In genomic region chr16:75105306-75106061, GRCh38 we compare ENCODE assay signal across 9 cellular contexts. TPM values are rescaled to one million over a fixed set of nuclear protein-coding genes. Genes with fewer than 3 reads are reported as not detected.
DNase-seq lines count a peak whose midpoint lies in the region; ATAC-seq, FAIRE-seq and TF ChIP-seq lines count a peak whose summit lies in the region.
"Had no signal": no experiment of that assay in that cellular context is flagged by ENCODE, and none has a peak within 500 bp of the region (broad histone marks: within the 10 kb centered on the region; RNA-seq: fewer than 3 reads in every experiment).

No MANE protein-coding gene starts in this region.

- H3K27ac ChIP-seq in GM12878 (ENCODE audit: control insufficient read depth, insufficient read depth) (no peak overlapping the region), lung (ENCODE audit: low read depth in 1 of 2, low read length in 1 of 2) (peak overlapping the region; percentile 37 to 77), transverse colon (peak overlapping the region; percentile 69 to 90 (median 76))

- in situ Hi-C loops in GM12878 (cut with MboI) = loop anchor here (5.0 to 10.0 kb wide), 3 partner anchors 61 to 403 kb away; partner anchors contain the start of gene MLKL
- in situ Hi-C loops in transverse colon (cut with MboI; ENCODE audit: low pct_ligation_motif_present in 1 of 4, low pct_unique_long_range_greater_than_20kb in 1 of 4, low sequenced_read_pairs in 3 of 4) = loop anchor here (5.0 to 25.0 kb wide), 3 partner anchors 103 to 393 kb away; partner anchors contain the start of genes ZNRF1 (in 2 of the 4) and MLKL (in 1 of the 4)

- H3K27ac Mint-ChIP-seq in activated CD4-positive, alpha-beta T cell treated with anti-CD3 and anti-CD28 coated beads, Interleukin-2, amount 10 ng/mL, durations not matched to agents 24 days and 14 days = peak overlapping the region; percentile 83

- TF ChIP-seq CTCF in GM12878 (IDR thresholded peaks at IDR 0.05 in 2 of 3, conservative IDR thresholded peaks at IDR 0.05 in 1 of 3; ENCODE audit: control insufficient read depth in 2 of 3, extremely low read depth in 1 of 3, insufficient read depth in 1 of 3, low read depth in 3 of 3, low read length in 3 of 3) = no peak
- TF ChIP-seq CTCF in lung (IDR thresholded peaks at IDR 0.05; ENCODE audit: control extremely low read depth, extremely low read depth) = no peak
- no peak for TF ChIP-seq CTCF in transverse colon (IDR thresholded peaks at IDR 0.05)

- no peak overlapping the region for H3K4me3 Mint-ChIP-seq in activated CD4-positive, alpha-beta T cell treated with anti-CD3 and anti-CD28 coated beads, Interleukin-2, amount 10 ng/mL, durations not matched to agents 24 days and 14 days

- FAIRE-seq in GM12878 (lab: Jason Lieb, UNC) = no peak

- H3K4me3 ChIP-seq in GM12878 (no peak overlapping the region), lung (no peak overlapping the region), transverse colon (no peak overlapping the region)
- H3K4me3 ChIP-seq: right lobe of liver had no signal

- no peak for TF ChIP-seq EP300 in GM12878 (IDR thresholded peaks at IDR 0.05; ENCODE audit: borderline replicate concordance in 1 of 2, control insufficient read depth in 1 of 2, low read depth in 2 of 2, low read length in 2 of 2)
- TF ChIP-seq EP300 in transverse colon (IDR thresholded peaks at IDR 0.05; ENCODE audit: low read depth) = peak; percentile 10

- CTCF ChIA-PET in GM12878 (lab: Yijun Ruan, JAX) = interaction anchor here (0.6 to 1.8 kb wide), 3 partner anchors 63 to 221 kb away, joined by 3 to 6 read pairs (median 3); partner anchors contain the start of gene ZNRF1

- H3K27me3 Mint-ChIP-seq in activated CD4-positive, alpha-beta T cell treated with anti-CD3 and anti-CD28 coated beads, Interleukin-2, amount 10 ng/mL, durations not matched to agents 24 days and 14 days = no peaks in the 10 kb centered on the region

- ATAC-seq in GM12878 (peak; percentile 18; the same call in 1 of the 3 replicates), lung (ENCODE audit: insufficient read depth, low FRiP score) (peak; percentile 45), GM18870 (IDR thresholded peaks at IDR 0.05; ENCODE audit: unreplicated experiment) (no peak), HG03095 (IDR thresholded peaks at IDR 0.05; ENCODE audit: unreplicated experiment) (no peak)

- no TSS peak for BruUV-seq in GM12878 (replicated peaks; lab: Mats Ljungman, UMichigan)

- SMC1A ChIA-PET in GM12878 (lab: Charles Lee; ENCODE audit: uncharacterized antibody, unreplicated experiment) = interaction anchor here (1.7 kb wide), 1 partner anchor 107 kb away, joined by 6 read pairs; the partner anchor contains the start of gene ZNRF1

- POLR2A ChIA-PET in GM12878 (lab: Charles Lee) = no interaction called here

- RAD21 ChIA-PET in GM12878 (lab: Charles Lee; ENCODE audit: unreplicated experiment) = interaction anchor here (0.8 to 1.3 kb wide), 3 partner anchors 88 to 243 kb away, joined by 3 to 4 read pairs (median 3); partner anchors contain the start of gene ZNRF1

- TF ChIP-seq POLR2A in GM12878 (IDR thresholded peaks at IDR 0.05; ENCODE audit: low read depth, low read length) = no peak
- TF ChIP-seq POLR2A in transverse colon (IDR thresholded peaks at IDR 0.05) = no peak

- H3K9me3 ChIP-seq in GM12878 (replicated peaks; ENCODE audit: control insufficient read depth, insufficient read depth, low read length) = no peaks in the 10 kb centered on the region
- no peaks in the 10 kb centered on the region for H3K9me3 ChIP-seq in lung (ENCODE audit: control insufficient read depth in 2 of 2, insufficient read depth in 1 of 2, low read length in 1 of 2)
- no peaks in the 10 kb centered on the region for H3K9me3 ChIP-seq in transverse colon
- H3K9me3 ChIP-seq: right lobe of liver had no signal

- H3K4me2 ChIP-seq in GM12878 (ENCODE audit: control insufficient read depth, insufficient read depth) = no peak overlapping the region

- no peaks in the 10 kb centered on the region for H4K20me1 ChIP-seq in GM12878 (ENCODE audit: control insufficient read depth, insufficient read depth)

- DNase-seq in activated CD4-positive, alpha-beta T cell treated with anti-CD3 and anti-CD28 coated beads, Interleukin-2, amount 10 ng/mL, durations not matched to agents 24 days and 14 days = peak; percentile 65
- no peak for DNase-seq in activated CD4-positive, alpha-beta T cell treated with anti-CD3 and anti-CD28 coated beads for 4 hours
- DNase-seq in GM12878 (ENCODE audit: low read depth, low spot score) = no peak
- DNase-seq in lung (ENCODE audit: low spot score) = no peak
- peak; percentile 62 for DNase-seq in transverse colon
- no peak for DNase-seq in NCI-H226

- H3K79me2 ChIP-seq in GM12878 (ENCODE audit: control insufficient read depth, insufficient read depth, low read length) = no peaks in the 10 kb centered on the region

- peaks cover 20% of the 10 kb centered on the region for H3K4me1 ChIP-seq in GM12878 (ENCODE audit: control insufficient read depth, insufficient read depth, low read length)
- peaks cover 0 to 36% of the 10 kb centered on the region in 2 donors for H3K4me1 ChIP-seq in lung (ENCODE audit: control insufficient read depth in 2 of 2, insufficient read depth in 2 of 2, low read length in 2 of 2)
- peaks cover 35 to 61% (median 47%) of the 10 kb centered on the region in 4 donors for H3K4me1 ChIP-seq in transverse colon

- H3K27me3 ChIP-seq in GM12878 (replicated peaks in 1 of 2; ENCODE audit: control insufficient read depth in 2 of 2, insufficient read depth in 2 of 2, low read length in 1 of 2) (no peaks in the 10 kb centered on the region), lung (ENCODE audit: control insufficient read depth, insufficient read depth) (no peaks in the 10 kb centered on the region), transverse colon (no peaks in the 10 kb centered on the region)
- H3K27me3 ChIP-seq: right lobe of liver had no signal

- peaks cover 75% of the 10 kb centered on the region for H3K4me1 Mint-ChIP-seq in activated CD4-positive, alpha-beta T cell treated with anti-CD3 and anti-CD28 coated beads, Interleukin-2, amount 10 ng/mL, durations not matched to agents 24 days and 14 days

- H2AFZ ChIP-seq in GM12878 (ENCODE audit: control insufficient read depth, low read depth, low read length) = no peak overlapping the region

- H3K36me3 ChIP-seq in GM12878 (ENCODE audit: control insufficient read depth in 2 of 2, insufficient read depth in 2 of 2, low read length in 1 of 2) (no peaks in the 10 kb centered on the region; a peak in 2 of 4 replicates), lung (ENCODE audit: control insufficient read depth in 2 of 2, insufficient read depth in 2 of 2, low read length in 2 of 2) (peaks cover 0 to 3% of the 10 kb centered on the region in 2 donors), transverse colon (no peaks in the 10 kb centered on the region)
- H3K36me3 ChIP-seq: right lobe of liver had no signal

- H3K9ac ChIP-seq in GM12878 (ENCODE audit: control insufficient read depth, insufficient read depth, low read length) = no peak overlapping the region

- peaks cover 30% of the 10 kb centered on the region for H3K36me3 Mint-ChIP-seq in activated CD4-positive, alpha-beta T cell treated with anti-CD3 and anti-CD28 coated beads, Interleukin-2, amount 10 ng/mL, durations not matched to agents 24 days and 14 days (ENCODE audit: low read depth)

- 56% methylated on average over 10 of the region's 10 CpGs for WGBS in GM12878 (ENCODE audit: insufficient coverage, insufficient replicate concordance, low lambda C conversion rate, missing lambda C conversion rate)
- 18 to 36% methylated on average over 10 of the region's 10 CpGs for WGBS in lung, 2 donors
- 66% methylated on average over 9 of the region's 10 CpGs; no CpG with 5 or more reads in 1 of the 2 donors for WGBS in transverse colon (ENCODE audit: low coverage in 1 of 2), 2 donors

- no peak for TF ChIP-seq RAD21 in GM12878 (IDR thresholded peaks at IDR 0.05; ENCODE audit: insufficient read depth, low read depth, low read length)

- no peaks in the 10 kb centered on the region for H3K9me3 Mint-ChIP-seq in activated CD4-positive, alpha-beta T cell treated with anti-CD3 and anti-CD28 coated beads, Interleukin-2, amount 10 ng/mL, durations not matched to agents 24 days and 14 days

- intact Hi-C loops in activated CD4-positive, alpha-beta T cell treated with anti-CD3 and anti-CD28 coated beads, Interleukin-2, amount 10 ng/mL, durations not matched to agents 24 days and 14 days (cut with micrococcal nuclease) = no loop called here
- intact Hi-C loops in GM12878 (cut with micrococcal nuclease; ENCODE audit: unreplicated experiment) = no loop called here
- intact Hi-C loops in transverse colon (cut with DNase I; ENCODE audit: low total_unique reads) = no loop called here

RNA-seq across cellular contexts. Expression of gene LDHD, which starts 11.1 kb away (rescaled TPM):
- total RNA-seq in activated CD4-positive, alpha-beta T cell treated with anti-CD3 and anti-CD28 coated beads, Interleukin-2, amount 10 ng/mL, durations not matched to agents 24 days and 14 days = 0.09 and 0.24 TPM in 2 replicates
- not detected in 2 replicates for total RNA-seq in GM12878 (2013; cell fraction: nucleolus; rRNA removed)
- total RNA-seq in GM12878 (2014; rRNA removed) = not detected in 2 replicates
- not detected in 2 replicates for total RNA-seq in GM12878 (2014; rRNA removed; fragmentation: Illumina TruSeq; extraction: Trizol)
- total RNA-seq in GM12878 (2021) = 0.10 TPM in 1 of 2 replicates, not detected in the other
- not detected for polyA plus RNA-seq in GM12878 (2011; ENCODE audit: low read depth)
- not detected in 2 replicates for polyA plus RNA-seq in GM12878 (2011; rRNA removed)
- not detected in 2 replicates for polyA plus RNA-seq in GM12878 (2011; cell fraction: cytosol; rRNA removed)
- not detected in 2 replicates for polyA plus RNA-seq in GM12878 (2011; cell fraction: nucleus; rRNA removed)
- not detected in 2 replicates for polyA plus RNA-seq in GM12878 (2012)
- not detected in 2 replicates for polyA plus RNA-seq in GM12878 (2014; fragmentation: Illumina TruSeq; extraction: Trizol)
- polyA plus RNA-seq in GM12878 (2014; fragmentation: Nextera tagmentation; extraction: Ambion mirVana) = not detected
- 0.04 and 0.12 TPM in 2 replicates for polyA plus RNA-seq in GM12878 (2014; rRNA removed)
- not detected for polyA plus RNA-seq in GM12878 (2016; fragmentation: Nextera tagmentation; extraction: Ambion mirVana)
- not detected in 2 replicates for polyA minus RNA-seq in GM12878 (2011; rRNA and poly(A)+ RNA removed)
- polyA minus RNA-seq in GM12878 (2011; cell fraction: cytosol; rRNA and poly(A)+ RNA removed) = not detected in 2 replicates
- polyA minus RNA-seq in GM12878 (2011; cell fraction: nucleus; rRNA and poly(A)+ RNA removed) = not detected in 2 replicates
- total RNA-seq in lung = 10 to 100 TPM in 1 of 2 donors, 1 to 10 TPM in 1; 7.0 to 17.0 TPM
- 1 to 10 TPM; 4.3 to 9.2 TPM for polyA plus RNA-seq in lung
- 100 to 1,000 TPM in 2 of 4 donors, 10 to 100 TPM in 2; 38.4 to 198 (median 104) TPM for total RNA-seq in transverse colon

RNA-seq across cellular contexts. Expression of gene ZFP1, which starts 42.8 kb away (rescaled TPM):
- total RNA-seq in activated CD4-positive, alpha-beta T cell treated with anti-CD3 and anti-CD28 coated beads, Interleukin-2, amount 10 ng/mL, durations not matched to agents 24 days and 14 days = 14.3 and 16.5 TPM in 2 replicates
- 17.0 and 17.3 TPM in 2 replicates for total RNA-seq in GM12878 (2013; cell fraction: nucleolus; rRNA removed)
- total RNA-seq in GM12878 (2014; rRNA removed) = 12.8 and 15.1 TPM in 2 replicates
- total RNA-seq in GM12878 (2014; rRNA removed; fragmentation: Illumina TruSeq; extraction: Trizol) = 15.3 and 15.5 TPM in 2 replicates
- total RNA-seq in GM12878 (2021) = 13.5 and 14.5 TPM in 2 replicates
- 3.3 TPM for polyA plus RNA-seq in GM12878 (2011; ENCODE audit: low read depth)
- 16.4 and 21.8 TPM in 2 replicates for polyA plus RNA-seq in GM12878 (2011; rRNA removed)
- polyA plus RNA-seq in GM12878 (2011; cell fraction: cytosol; rRNA removed) = 6.4 and 6.8 TPM in 2 replicates
- 4.7 and 5.4 TPM in 2 replicates for polyA plus RNA-seq in GM12878 (2011; cell fraction: nucleus; rRNA removed)
- polyA plus RNA-seq in GM12878 (2012) = 7.7 and 10.3 TPM in 2 replicates
- polyA plus RNA-seq in GM12878 (2014; fragmentation: Illumina TruSeq; extraction: Trizol) = 12.4 and 14.1 TPM in 2 replicates
- 1 to 10 TPM; 3.5 to 3.6 TPM for polyA plus RNA-seq in GM12878 (2014; fragmentation: Nextera tagmentation; extraction: Ambion mirVana)
- 4.9 and 6.4 TPM in 2 replicates for polyA plus RNA-seq in GM12878 (2014; rRNA removed)
- 10 to 100 TPM; 14.9 to 17.6 TPM for polyA plus RNA-seq in GM12878 (2016; fragmentation: Nextera tagmentation; extraction: Ambion mirVana)
- polyA minus RNA-seq in GM12878 (2011; rRNA and poly(A)+ RNA removed) = 12.1 and 13.2 TPM in 2 replicates
- 9.6 and 10.6 TPM in 2 replicates for polyA minus RNA-seq in GM12878 (2011; cell fraction: cytosol; rRNA and poly(A)+ RNA removed)
- 3.2 and 4.0 TPM in 2 replicates for polyA minus RNA-seq in GM12878 (2011; cell fraction: nucleus; rRNA and poly(A)+ RNA removed)
- total RNA-seq in lung = 10 to 100 TPM in 1 of 2 donors, 1 to 10 TPM in 1; 8.7 to 18.4 TPM
- 1 to 10 TPM; 3.3 to 3.5 TPM for polyA plus RNA-seq in lung
- 10 to 100 TPM in 1 of 4 donors, 1 to 10 TPM in 3; 1.1 to 56.7 (median 6.3) TPM for total RNA-seq in transverse colon

Comparison
In these comparisons a context has a peak if more than half of its experiments do, and no peak if none do; other contexts are left out.
1. DNase-seq: peak in activated CD4-positive, alpha-beta T cell treated with anti-CD3 and anti-CD28 coated beads, Interleukin-2, amount 10 ng/mL, durations not matched to agents 24 days and 14 days (single experiment) and transverse colon (single experiment); none in activated CD4-positive, alpha-beta T cell treated with anti-CD3 and anti-CD28 coated beads for 4 hours (0 of 2), GM12878 (single experiment), lung (single experiment) and NCI-H226 (single experiment).
2. ATAC-seq: peak in GM12878 (single experiment) and lung (single experiment); none in GM18870 (single experiment) and HG03095 (single experiment).